ENCODE assay signal across 9 cellular contexts in genomic region chr9:37408933-37409710, GRCh38. TPM values are rescaled to one million over a fixed set of nuclear protein-coding genes. Genes with fewer than 3 reads are reported as not detected.
DNase-seq lines count a peak whose midpoint lies in the region; ATAC-seq lines count a peak whose summit lies in the region.
"Had no signal": no experiment of that assay in that cellular context is flagged by ENCODE, and none has a peak within 500 bp of the region (broad histone marks: within the 10 kb centered on the region; RNA-seq: fewer than 3 reads in every experiment).

No MANE protein-coding gene starts in this region.

- peaks cover 16% of the 10 kb centered on the region for H3K4me1 Mint-ChIP-seq in activated naive CD4-positive, alpha-beta T cell treated with anti-CD3 and anti-CD28 coated beads for 36 hours (ENCODE audit: low read depth)
- H3K4me1 Mint-ChIP-seq in activated T-cell treated with anti-CD3 and anti-CD28 coated beads, Interleukin-2, amount 50 U/mL, for 24 hours (ENCODE audit: low read depth): peaks cover 34% of the 10 kb centered on the region

- no peaks in the 10 kb centered on the region for H3K9me3 Mint-ChIP-seq in activated naive CD4-positive, alpha-beta T cell treated with anti-CD3 and anti-CD28 coated beads for 36 hours
- no peaks in the 10 kb centered on the region for H3K9me3 Mint-ChIP-seq in activated T-cell treated with anti-CD3 and anti-CD28 coated beads, Interleukin-2, amount 50 U/mL, for 24 hours
- H3K9me3 Mint-ChIP-seq: neural crest cell had no signal

- H3K27me3 Mint-ChIP-seq in activated naive CD4-positive, alpha-beta T cell treated with anti-CD3 and anti-CD28 coated beads for 36 hours (ENCODE audit: low read depth): peaks cover 2% of the 10 kb centered on the region
- no peaks in the 10 kb centered on the region for H3K27me3 Mint-ChIP-seq in activated T-cell treated with anti-CD3 and anti-CD28 coated beads, Interleukin-2, amount 50 U/mL, for 24 hours

- H3K36me3 Mint-ChIP-seq in activated naive CD4-positive, alpha-beta T cell treated with anti-CD3 and anti-CD28 coated beads for 36 hours (ENCODE audit: low read depth): no peaks in the 10 kb centered on the region
- H3K36me3 Mint-ChIP-seq in activated T-cell treated with anti-CD3 and anti-CD28 coated beads, Interleukin-2, amount 50 U/mL, for 24 hours (ENCODE audit: low read depth): no peaks in the 10 kb centered on the region

- peak; percentile 73 for DNase-seq in activated naive CD4-positive, alpha-beta T cell treated with anti-CD3 and anti-CD28 coated beads for 36 hours
- no peak for DNase-seq in activated naive CD4-positive, alpha-beta T cell (lab: John Stamatoyannopoulos, UW)
- DNase-seq in activated T-cell treated with anti-CD3 and anti-CD28 coated beads, Interleukin-2, amount 50 U/mL, for 24 hours: peak; percentile 72
- DNase-seq in stimulated activated CD8-positive, alpha-beta memory T cell treated with anti-CD3 and anti-CD28 coated beads, Interleukin-12 subunit alpha, Interleukin-12 subunit beta, amount 100 ng/mL, for 4 hours (ENCODE audit: low read depth): peak; percentile 20
- DNase-seq in NCI-H1048 (lab: John Stamatoyannopoulos, UW): no peak
- DNase-seq in sciatic nerve (ENCODE audit: low spot score): no peak
- DNase-seq in globus pallidus (ENCODE audit: low spot score): no peak

- CTCF ChIA-PET in activated naive CD4-positive, alpha-beta T cell treated with anti-CD3 and anti-CD28 coated beads for 36 hours (lab: Charles Lee): interaction anchor here (0.6 to 1.2 kb wide), 2 partner anchors 19 to 33 kb away, joined by 3 to 4 read pairs; no protein-coding TSS in a partner anchor

- H3K27ac Mint-ChIP-seq in activated naive CD4-positive, alpha-beta T cell treated with anti-CD3 and anti-CD28 coated beads for 36 hours: no peak overlapping the region
- H3K27ac Mint-ChIP-seq in activated T-cell treated with anti-CD3 and anti-CD28 coated beads, Interleukin-2, amount 50 U/mL, for 24 hours: peak overlapping the region; percentile 79

- H3K4me3 Mint-ChIP-seq in activated naive CD4-positive, alpha-beta T cell treated with anti-CD3 and anti-CD28 coated beads for 36 hours: no peak overlapping the region
- peak overlapping the region; percentile 16 for H3K4me3 Mint-ChIP-seq in activated T-cell treated with anti-CD3 and anti-CD28 coated beads, Interleukin-2, amount 50 U/mL, for 24 hours
- H3K4me3 Mint-ChIP-seq: neural crest cell had no signal

- ATAC-seq in HG03469 (IDR thresholded peaks at IDR 0.05; ENCODE audit: unreplicated experiment) (peak; percentile 72), sciatic nerve (no peak)

- intact Hi-C loops in activated naive CD4-positive, alpha-beta T cell treated with anti-CD3 and anti-CD28 coated beads for 36 hours (cut with micrococcal nuclease): no loop called here
- intact Hi-C loops in sciatic nerve (cut with DNase I): no loop called here

RNA-seq across cellular contexts. Expression of gene GRHPR, which starts 13.4 kb away (rescaled TPM):
- 10 to 100 TPM; 72.8 to 75.6 TPM for total RNA-seq in activated naive CD4-positive, alpha-beta T cell treated with anti-CD3 and anti-CD28 coated beads for 36 hours
- 90.7 TPM for total RNA-seq in sciatic nerve

RNA-seq across cellular contexts. Expression of gene ZBTB5, which starts 56.1 kb away (rescaled TPM):
- total RNA-seq in activated naive CD4-positive, alpha-beta T cell treated with anti-CD3 and anti-CD28 coated beads for 36 hours: 10 to 100 TPM; 10.2 TPM
- 11.3 TPM for total RNA-seq in sciatic nerve

Comparison
In these comparisons a context has a peak if more than half of its experiments do, and no peak if none do; other contexts are left out.
1. DNase-seq: peak in activated naive CD4-positive, alpha-beta T cell treated with anti-CD3 and anti-CD28 coated beads for 36 hours (single experiment), activated T-cell treated with anti-CD3 and anti-CD28 coated beads, Interleukin-2, amount 50 U/mL, for 24 hours (single experiment) and stimulated activated CD8-positive, alpha-beta memory T cell treated with anti-CD3 and anti-CD28 coated beads, Interleukin-12 subunit alpha, Interleukin-12 subunit beta, amount 100 ng/mL, for 4 hours (single experiment); none in activated naive CD4-positive, alpha-beta T cell (0 of 4), NCI-H1048 (single experiment), sciatic nerve (single experiment) and globus pallidus (single experiment).